In the genomic region with DNA sequence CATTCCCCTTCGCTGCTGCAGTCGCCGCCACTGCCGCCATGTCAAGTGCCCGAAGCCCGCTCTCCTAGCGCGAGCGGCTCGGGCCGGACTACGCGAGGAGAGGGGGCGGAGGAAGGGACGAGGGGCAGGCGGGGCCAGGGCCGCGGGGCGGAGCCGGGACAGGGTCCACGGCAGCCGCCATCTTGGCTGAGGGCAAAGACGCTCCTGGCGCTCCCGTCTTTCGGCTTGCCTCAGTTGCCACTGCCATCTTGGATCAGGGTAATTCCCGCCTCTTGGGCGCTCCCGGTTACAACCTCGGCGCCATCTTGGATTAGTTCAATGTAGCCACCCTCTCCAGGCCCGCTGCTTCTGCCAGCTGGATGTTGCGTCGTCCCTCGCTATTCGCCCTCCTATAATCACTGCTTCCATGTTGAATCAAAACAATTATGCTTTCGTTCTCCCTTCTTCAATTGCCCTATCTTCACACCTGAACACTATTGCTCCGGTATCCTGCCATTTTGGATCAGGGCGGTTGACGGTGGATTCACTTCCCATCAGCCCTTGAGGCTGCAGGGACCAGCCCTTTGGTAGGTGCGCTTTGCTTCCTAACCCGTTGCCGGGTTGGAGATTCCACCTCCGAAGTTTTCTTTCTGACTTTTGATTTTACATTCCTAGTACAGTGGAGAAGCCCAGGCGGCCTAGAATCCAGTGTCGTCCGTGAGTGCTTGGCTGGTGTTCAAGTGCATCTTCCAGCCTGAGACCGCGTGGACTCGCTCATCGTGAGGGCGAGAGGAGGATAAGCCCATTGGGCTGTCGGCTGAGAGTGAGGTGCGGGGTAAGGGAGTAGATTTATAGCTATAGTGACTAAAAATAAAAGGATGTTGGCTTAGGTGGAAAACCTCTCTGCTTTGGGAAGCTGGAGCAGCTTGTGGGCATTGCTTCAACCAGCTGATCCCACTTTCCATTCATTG, we compare ENCODE assay signal across 1 cellular context.
TF ChIP-seq lines count a peak whose summit lies in the region.

TSS of gene HACD2 (minus strand) at position 66 of the 950 bp plus-strand sequence. CDS start at position 40, 26 bp downstream.

TF ChIP-seq in HepG2, 621 proteins besides CTCF, POLR2A, EP300 and RAD21 (continued from another document and continues in another):
- TF ChIP-seq, protein P1, sequence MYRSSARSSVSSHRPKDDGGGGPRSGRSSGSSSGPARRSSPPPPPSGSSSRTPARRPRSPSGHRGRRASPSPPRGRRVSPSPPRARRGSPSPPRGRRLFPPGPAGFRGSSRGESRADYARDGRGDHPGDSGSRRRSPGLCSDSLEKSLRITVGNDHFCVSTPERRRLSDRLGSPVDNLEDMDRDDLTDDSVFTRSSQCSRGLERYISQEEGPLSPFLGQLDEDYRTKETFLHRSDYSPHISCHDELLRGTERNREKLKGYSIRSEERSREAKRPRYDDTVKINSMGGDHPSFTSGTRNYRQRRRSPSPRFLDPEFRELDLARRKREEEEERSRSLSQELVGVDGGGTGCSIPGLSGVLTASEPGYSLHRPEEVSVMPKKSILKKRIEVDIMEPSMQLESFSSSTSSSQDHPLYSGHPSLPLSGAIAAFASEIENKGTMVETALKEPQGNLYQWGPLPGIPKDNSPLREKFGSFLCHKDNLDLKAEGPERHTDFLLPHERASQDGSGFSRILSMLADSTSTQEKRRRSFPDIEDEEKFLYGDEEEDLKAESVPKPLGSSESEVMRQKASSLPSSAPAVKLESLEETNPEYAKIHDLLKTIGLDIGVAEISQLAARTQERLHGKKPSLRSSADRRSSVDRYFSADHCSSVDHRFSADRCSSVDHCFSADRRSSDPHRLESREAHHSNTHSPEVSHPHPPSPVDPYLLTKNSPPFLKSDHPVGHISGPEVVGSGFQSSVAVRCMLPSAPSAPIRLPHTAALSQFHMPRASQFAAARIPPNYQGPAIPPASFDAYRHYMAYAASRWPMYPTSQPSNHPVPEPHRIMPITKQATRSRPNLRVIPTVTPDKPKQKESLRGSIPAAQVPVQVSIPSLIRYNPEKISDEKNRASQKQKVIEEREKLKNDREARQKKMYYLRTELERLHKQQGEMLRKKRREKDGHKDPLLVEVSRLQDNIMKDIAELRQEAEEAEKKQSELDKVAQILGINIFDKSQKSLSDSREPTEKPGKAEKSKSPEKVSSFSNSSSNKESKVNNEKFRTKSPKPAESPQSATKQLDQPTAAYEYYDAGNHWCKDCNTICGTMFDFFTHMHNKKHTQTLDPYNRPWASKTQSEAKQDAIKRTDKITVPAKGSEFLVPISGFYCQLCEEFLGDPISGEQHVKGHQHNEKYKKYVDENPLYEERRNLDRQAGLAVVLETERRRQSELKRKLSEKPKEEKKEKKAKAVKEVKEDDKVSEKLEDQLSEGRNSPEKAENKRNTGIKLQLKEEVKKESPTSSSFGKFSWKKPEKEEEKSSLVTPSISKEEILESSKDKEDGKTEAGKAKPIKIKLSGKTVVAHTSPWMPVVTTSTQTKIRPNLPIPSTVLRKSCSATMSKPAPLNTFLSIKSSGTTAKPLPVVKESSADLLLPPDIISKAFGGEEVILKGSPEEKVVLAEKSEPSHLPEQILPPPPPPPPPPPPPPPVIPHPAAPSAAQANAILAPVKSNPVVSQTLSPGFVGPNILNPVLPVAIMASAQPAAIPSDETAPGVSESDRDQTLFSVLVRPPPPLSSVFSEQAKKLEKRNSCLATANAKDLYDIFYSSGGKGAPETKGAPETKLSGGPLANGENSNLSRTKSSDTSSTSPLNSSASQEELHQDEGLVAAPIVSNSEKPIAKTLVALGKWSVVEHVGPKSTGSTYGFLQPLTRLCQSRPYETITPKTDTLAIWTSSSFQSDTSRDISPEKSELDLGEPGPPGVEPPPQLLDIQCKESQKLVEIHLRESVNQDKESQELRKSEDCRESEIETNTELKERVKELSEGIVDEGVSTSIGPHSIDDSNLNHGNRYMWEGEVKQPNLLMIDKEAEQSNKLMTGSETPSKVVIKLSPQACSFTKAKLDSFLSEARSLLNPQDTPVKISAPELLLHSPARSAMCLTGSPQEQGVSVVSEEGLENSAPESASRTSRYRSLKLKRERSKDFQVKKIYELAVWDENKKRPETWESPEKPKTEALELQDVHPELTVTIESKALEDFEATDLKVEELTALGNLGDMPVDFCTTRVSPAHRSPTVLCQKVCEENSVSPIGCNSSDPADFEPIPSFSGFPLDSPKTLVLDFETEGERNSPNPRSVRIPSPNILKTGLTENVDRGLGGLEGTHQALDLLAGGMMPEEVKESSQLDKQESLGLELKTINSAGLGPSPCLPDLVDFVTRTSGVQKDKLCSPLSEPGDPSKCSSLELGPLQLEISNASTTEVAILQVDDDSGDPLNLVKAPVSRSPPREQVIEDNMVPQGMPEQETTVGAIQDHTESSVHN (CRISPR knock-in tag; IDR thresholded peaks at IDR 0.05): no peak
- TF ChIP-seq ZNF746 (CRISPR knock-in tag; IDR thresholded peaks at IDR 0.05) (0 out of 2 replicates have a peak, but pooled peaks have one; percentile 2), ZFP62 (CRISPR knock-in tag; IDR thresholded peaks at IDR 0.05) (no peak), REPIN1 (CRISPR knock-in tag; IDR thresholded peaks at IDR 0.05; ENCODE audit: borderline replicate concordance, low read depth) (peak; percentile 87; the same call in 1 of the 2 replicates), ZNF264 (CRISPR knock-in tag; IDR thresholded peaks at IDR 0.05) (peak; percentile 38; the same call in 1 of the 2 replicates), ZHX1 (CRISPR knock-in tag; IDR thresholded peaks at IDR 0.05; ENCODE audit: low read depth) (peak; percentile 99), POLR2G (IDR thresholded peaks at IDR 0.05; ENCODE audit: low read depth, low read length) (peak; percentile 79), ZNF567 (CRISPR knock-in tag; IDR thresholded peaks at IDR 0.05; ENCODE audit: borderline replicate concordance) (no peak), ZBTB38 (CRISPR knock-in tag; IDR thresholded peaks at IDR 0.05) (no peak), TBP (CRISPR knock-in tag; IDR thresholded peaks at IDR 0.05) (no peak), CENPX (CRISPR knock-in tag; IDR thresholded peaks at IDR 0.05) (no peak), ZNF672 (CRISPR knock-in tag; IDR thresholded peaks at IDR 0.05) (no peak), MYNN (CRISPR knock-in tag; IDR thresholded peaks at IDR 0.05; ENCODE audit: low read depth) (no peak), ZNF768 (CRISPR knock-in tag; IDR thresholded peaks at IDR 0.05) (no peak), ZNF766 (CRISPR knock-in tag; IDR thresholded peaks at IDR 0.05; ENCODE audit: borderline replicate concordance) (0 out of 2 replicates have a peak, but pooled peaks have one; percentile 61), MAFF (IDR thresholded peaks at IDR 0.05; ENCODE audit: low read depth, low read length) (no peak), ZNF441 (CRISPR knock-in tag; IDR thresholded peaks at IDR 0.05; ENCODE audit: borderline replicate concordance) (no peak; the same call in 1 of the 2 replicates), ZNF10 (CRISPR knock-in tag; IDR thresholded peaks at IDR 0.05; ENCODE audit: borderline replicate concordance, low read depth) (no peak), WIZ (CRISPR knock-in tag; IDR thresholded peaks at IDR 0.05) (peak; percentile 53; the same call in 1 of the 2 replicates), XBP1 (CRISPR knock-in tag; IDR thresholded peaks at IDR 0.05) (no peak), RORA (CRISPR knock-in tag; IDR thresholded peaks at IDR 0.05) (no peak), GATAD1 (CRISPR knock-in tag; IDR thresholded peaks at IDR 0.05) (peak; percentile 44; the same call in 1 of the 2 replicates), ZNF18 (CRISPR knock-in tag; IDR thresholded peaks at IDR 0.05; ENCODE audit: insufficient replicate concordance) (no peak), BCL6 (CRISPR knock-in tag; IDR thresholded peaks at IDR 0.05) (no peak), ZNF280D (CRISPR knock-in tag; IDR thresholded peaks at IDR 0.05) (no peak)
- TF ChIP-seq, protein P2, sequence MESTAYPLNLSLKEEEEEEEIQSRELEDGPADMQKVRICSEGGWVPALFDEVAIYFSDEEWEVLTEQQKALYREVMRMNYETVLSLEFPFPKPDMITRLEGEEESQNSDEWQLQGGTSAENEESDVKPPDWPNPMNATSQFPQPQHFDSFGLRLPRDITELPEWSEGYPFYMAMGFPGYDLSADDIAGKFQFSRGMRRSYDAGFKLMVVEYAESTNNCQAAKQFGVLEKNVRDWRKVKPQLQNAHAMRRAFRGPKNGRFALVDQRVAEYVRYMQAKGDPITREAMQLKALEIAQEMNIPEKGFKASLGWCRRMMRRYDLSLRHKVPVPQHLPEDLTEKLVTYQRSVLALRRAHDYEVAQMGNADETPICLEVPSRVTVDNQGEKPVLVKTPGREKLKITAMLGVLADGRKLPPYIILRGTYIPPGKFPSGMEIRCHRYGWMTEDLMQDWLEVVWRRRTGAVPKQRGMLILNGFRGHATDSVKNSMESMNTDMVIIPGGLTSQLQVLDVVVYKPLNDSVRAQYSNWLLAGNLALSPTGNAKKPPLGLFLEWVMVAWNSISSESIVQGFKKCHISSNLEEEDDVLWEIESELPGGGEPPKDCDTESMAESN (CRISPR knock-in tag; conservative IDR thresholded peaks at IDR 0.05): peak; percentile 80
